ENCODE assay signal across 8 cellular contexts in the genomic region with DNA sequence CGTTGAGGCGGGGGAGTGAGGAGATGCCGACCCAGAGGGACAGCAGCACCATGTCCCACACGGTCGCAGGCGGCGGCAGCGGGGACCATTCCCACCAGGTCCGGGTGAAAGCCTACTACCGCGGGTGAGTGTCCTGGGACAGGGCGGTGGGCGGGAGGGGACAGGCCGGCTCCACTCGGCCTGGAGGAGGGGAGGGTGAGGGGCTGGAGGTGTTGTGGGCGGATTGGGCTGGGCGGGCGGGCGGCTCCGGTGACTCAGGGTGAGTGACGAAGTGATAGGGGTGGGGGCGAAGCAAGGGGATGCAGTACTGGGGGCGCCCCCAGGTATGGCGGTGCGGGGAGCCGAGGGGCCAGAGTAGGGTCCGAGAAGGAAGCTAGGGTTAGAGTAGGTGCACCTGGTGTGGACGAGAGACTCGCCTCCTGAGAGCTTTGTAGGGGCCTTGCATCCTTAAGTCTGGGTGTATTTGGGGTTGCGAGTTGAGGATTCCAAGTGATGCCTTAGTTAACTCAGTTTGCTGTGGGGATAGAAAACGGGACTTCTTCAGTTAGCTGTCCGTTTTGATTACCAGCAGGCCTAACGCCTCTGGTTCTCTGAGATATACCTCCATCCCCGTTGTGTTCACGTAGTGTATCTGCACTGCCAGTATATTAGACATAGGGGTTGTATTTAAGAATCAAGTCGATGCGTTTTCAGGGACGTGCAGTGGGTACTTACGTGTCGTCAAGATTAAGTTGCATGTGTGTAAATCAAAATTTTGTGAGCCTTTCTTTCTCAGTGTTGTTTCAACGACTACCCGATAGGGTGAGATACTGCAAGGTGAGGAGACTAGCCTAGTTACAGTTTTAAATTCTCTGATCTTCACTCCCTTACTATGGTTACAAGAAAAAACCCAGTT. TPM values are rescaled to one million over a fixed set of nuclear protein-coding genes. Genes with fewer than 3 reads are reported as not detected.
DNase-seq lines count a peak whose midpoint lies in the region; TF ChIP-seq lines count a peak whose summit lies in the region.

No MANE protein-coding gene starts in this region.

- H3K4me3 ChIP-seq in epithelial cell of proximal tubule (ENCODE audit: low read depth, low read length), result peak overlapping the region; percentile 79
- peak overlapping the region; percentile 77 to 91 for H3K4me3 ChIP-seq in mucosa of rectum (ENCODE audit: low read length in 2 of 2)

- H3K27ac ChIP-seq in mucosa of rectum (ENCODE audit: low read depth in 2 of 2, low read length in 2 of 2), result peak overlapping the region; percentile 87 to 88

- TF ChIP-seq CTCF in HFFc6 (IDR thresholded peaks at IDR 0.05) (peak; percentile 49), epithelial cell of proximal tubule (conservative IDR thresholded peaks at IDR 0.05; ENCODE audit: low read depth, low read length) (peak; percentile 25)

- DNase-seq in NCI-H2227 (lab: John Stamatoyannopoulos, UW; ENCODE audit: unreplicated experiment), result peak; percentile 62
- no peak for DNase-seq in NCI-H2227 treated with DMSO at 0.1 percent for 48 hours (lab: John Stamatoyannopoulos, UW)
- DNase-seq in HFFc6, result peak; percentile 15
- peak; percentile 32 to 51 for DNase-seq in NCI-H2081 (lab: John Stamatoyannopoulos, UW)
- DNase-seq in activated CD4-positive, alpha-beta T cell treated with anti-CD3 and anti-CD28 coated beads, Interleukin-2, amount 50 U/mL, for 4 hours, result peak; percentile 41 to 53
- no peak for DNase-seq in epithelial cell of proximal tubule (ENCODE audit: low read depth)
- peak; percentile 1 to 49 for DNase-seq in stimulated activated CD8-positive, alpha-beta memory T cell treated with anti-CD3 and anti-CD28 coated beads, Interleukin-7, amount 100 ng/mL, for 4 hours (ENCODE audit: low read depth in 2 of 2)

- no peaks in the 10 kb centered on the region for H3K9me3 ChIP-seq in mucosa of rectum (ENCODE audit: control insufficient read depth in 2 of 2, low read length in 2 of 2)

- peaks cover 6% of the 10 kb centered on the region; the same call in 1 of the 2 replicates for H3K36me3 Mint-ChIP-seq in HFFc6 (ENCODE audit: low read depth)

- H3K4me1 ChIP-seq in mucosa of rectum (ENCODE audit: control insufficient read depth in 2 of 2, insufficient read depth in 2 of 2, low read length in 2 of 2), result peaks cover 0 to 13% of the 10 kb centered on the region in 2 donors

- H3K9ac ChIP-seq in mucosa of rectum (ENCODE audit: low read depth in 1 of 2, low read length in 2 of 2), result peak overlapping the region; percentile 68 to 74

- H3K9me3 Mint-ChIP-seq in HFFc6, result no peaks in the 10 kb centered on the region

- peak overlapping the region; percentile 71 for H3K27ac Mint-ChIP-seq in HFFc6

- H3K4me1 Mint-ChIP-seq in HFFc6 (ENCODE audit: low read depth), result peaks cover 69% of the 10 kb centered on the region

- no peaks in the 10 kb centered on the region for H3K27me3 ChIP-seq in mucosa of rectum (ENCODE audit: control insufficient read depth in 2 of 2, insufficient read depth in 2 of 2, low read length in 2 of 2)

- no peaks in the 10 kb centered on the region; the same call in 1 of the 2 replicates for H3K27me3 Mint-ChIP-seq in HFFc6 (ENCODE audit: insufficient read depth)

- H3K4me3 Mint-ChIP-seq in HFFc6, result peak overlapping the region; percentile 94

- no peaks in the 10 kb centered on the region for H3K36me3 ChIP-seq in mucosa of rectum (ENCODE audit: control insufficient read depth in 2 of 2, insufficient read depth in 2 of 2, low read length in 2 of 2)

RNA-seq across cellular contexts. Expression of a gene that starts 0.7 kb away (rescaled TPM):
- total RNA-seq in HFFc6 (2021; fragmentation: NEBNext Ultra II Directional; extraction: Animal tissue kit (Norgen Biotek cat#: 25700)), result 10 to 100 TPM; 24.9 to 32.5 (median 27.7) TPM
- 48.0 and 48.6 TPM in 2 replicates for total RNA-seq in epithelial cell of proximal tubule

RNA-seq across cellular contexts. Expression of a gene that starts 41.4 kb away (rescaled TPM):
- 10 to 100 TPM; 38.8 to 61.3 (median 55.7) TPM for total RNA-seq in HFFc6 (2021; fragmentation: NEBNext Ultra II Directional; extraction: Animal tissue kit (Norgen Biotek cat#: 25700))
- 13.0 and 18.5 TPM in 2 replicates for total RNA-seq in epithelial cell of proximal tubule

Comparison
In these comparisons a context has a peak if more than half of its experiments do, and no peak if none do; other contexts are left out.
1. DNase-seq: peak in NCI-H2227 (single experiment), HFFc6 (single experiment), NCI-H2081 (2 of 2), activated CD4-positive, alpha-beta T cell treated with anti-CD3 and anti-CD28 coated beads, Interleukin-2, amount 50 U/mL, for 4 hours (2 of 2) and stimulated activated CD8-positive, alpha-beta memory T cell treated with anti-CD3 and anti-CD28 coated beads, Interleukin-7, amount 100 ng/mL, for 4 hours (2 of 2); none in NCI-H2227 treated with DMSO at 0.1 percent for 48 hours (single experiment) and epithelial cell of proximal tubule (single experiment).